In genomic region chrX:154730271-154730883, GRCh38 we compare ENCODE assay signal across 10 cellular contexts. TPM values are rescaled to one million over a fixed set of nuclear protein-coding genes. Genes with fewer than 3 reads are reported as not detected.
A peak's percentile ranks its signal among the peaks of the same experiment; 100 is the strongest.
DNase-seq lines count a peak whose midpoint lies in the region; ATAC-seq, FAIRE-seq and TF ChIP-seq lines count a peak whose summit lies in the region.
"Had no signal": no experiment of that assay in that cellular context is flagged by ENCODE, and none has a peak within 500 bp of the region (broad histone marks: within the 10 kb centered on the region; RNA-seq: fewer than 3 reads in every experiment).

No MANE protein-coding gene starts in this region.

- H3K9me3 ChIP-seq in A549: no peaks in the 10 kb centered on the region
- no peaks in the 10 kb centered on the region for H3K9me3 ChIP-seq in muscle layer of colon (ENCODE audit: low read length)

- H3K4me2 ChIP-seq in A549: peak overlapping the region; percentile 35

- H3K4me3 ChIP-seq in A549: no peak overlapping the region
- H3K4me3 ChIP-seq in muscle layer of colon (ENCODE audit: low read depth in 1 of 2, low read length in 2 of 2): no peak overlapping the region

- H3K4me1 ChIP-seq in A549: peaks cover 53% of the 10 kb centered on the region
- peaks cover 84% of the 10 kb centered on the region for H3K4me1 ChIP-seq in muscle layer of colon (ENCODE audit: insufficient read depth, low read length)

- CTCF ChIA-PET in A549 (lab: Yijun Ruan, JAX): interaction anchor here (2.6 kb wide), 1 partner anchor 19 kb away, joined by 20 read pairs; the partner anchor contains the start of gene GAB3

- H3K27ac ChIP-seq in A549 (peak overlapping the region in 1 of 2 experiments; percentile 38; a peak in 1 of 6 replicates), muscle layer of colon (ENCODE audit: low read depth, low read length) (peak overlapping the region; percentile 35)

- no peaks in the 10 kb centered on the region for H3K9me3 Mint-ChIP-seq in effector memory CD8-positive, alpha-beta T cell

- POLR2A ChIA-PET in A549 (lab: Yijun Ruan, JAX): no interaction called here

- no peaks in the 10 kb centered on the region for H3K27me3 ChIP-seq in muscle layer of colon (ENCODE audit: control insufficient read depth in 1 of 2, insufficient read depth in 2 of 2, low read length in 2 of 2)

- no peak for TF ChIP-seq CTCF in A549 (IDR thresholded peaks at IDR 0.05)

- no peak overlapping the region for H3K9ac ChIP-seq in muscle layer of colon (ENCODE audit: low read length)

- peak overlapping the region; percentile 96 for H3K27ac Mint-ChIP-seq in effector memory CD8-positive, alpha-beta T cell
- H3K27ac Mint-ChIP-seq: activated naive CD4-positive, alpha-beta T cell treated with anti-CD3 and anti-CD28 coated beads, Interleukin-2, amount 50 U/mL, for 72 hours had no signal

- TF ChIP-seq RAD21 in A549 (conservative IDR thresholded peaks at IDR 0.05 in 1 of 2, IDR thresholded peaks at IDR 0.05 in 1 of 2): no peak

- H3K4me3 Mint-ChIP-seq in effector memory CD8-positive, alpha-beta T cell: peak overlapping the region; percentile 80 to 84

- peaks cover 19% of the 10 kb centered on the region for H3K36me3 Mint-ChIP-seq in effector memory CD8-positive, alpha-beta T cell (ENCODE audit: insufficient read depth)
- H3K36me3 Mint-ChIP-seq: activated naive CD4-positive, alpha-beta T cell treated with anti-CD3 and anti-CD28 coated beads, Interleukin-2, amount 50 U/mL, for 72 hours had no signal

- 32% methylated on average over 6 of the region's 6 CpGs for WGBS in A549 (ENCODE audit: missing lambda C conversion rate)

- no peaks in the 10 kb centered on the region for H3K27me3 Mint-ChIP-seq in effector memory CD8-positive, alpha-beta T cell

- no peaks in the 10 kb centered on the region for H3K36me3 ChIP-seq in muscle layer of colon (ENCODE audit: insufficient read depth, low read length)

- FAIRE-seq in A549 (lab: Jason Lieb, UNC): no peak
- FAIRE-seq: keratinocyte had no signal

- H3K4me1 Mint-ChIP-seq in effector memory CD8-positive, alpha-beta T cell (ENCODE audit: low read depth in 2 of 2): peaks cover 72 to 77% of the 10 kb centered on the region in 2 donors

- no peak for TF ChIP-seq POLR2A in A549 (IDR thresholded peaks at IDR 0.05; ENCODE audit: low read length)

- ATAC-seq in A549 (no peak), HG03521 (IDR thresholded peaks at IDR 0.05; ENCODE audit: unreplicated experiment) (no peak)
- no peak for ATAC-seq in effector memory CD8-positive, alpha-beta T cell (replicated peaks)
- ATAC-seq: activated naive CD4-positive, alpha-beta T cell treated with anti-CD3 and anti-CD28 coated beads, Interleukin-2, amount 50 U/mL, for 72 hours had no signal

- no peak for DNase-seq in A549 (ENCODE audit: low read depth in 1 of 2, low spot score in 1 of 2)
- DNase-seq in NCI-H226: peak; percentile 49
- DNase-seq in effector memory CD8-positive, alpha-beta T cell: no peak
- DNase-seq in activated CD4-positive, alpha-beta T cell treated with anti-CD3 and anti-CD28 coated beads, Interleukin-2, amount 50 U/mL, for 1 hour: no peak
- no peak for DNase-seq in effector CD8-positive, alpha-beta T cell (lab: John Stamatoyannopoulos, UW)
- no peak for DNase-seq in activated CD4-positive, alpha-beta T cell treated with anti-CD3 and anti-CD28 coated beads, Interleukin-2, amount 50 U/mL, for 48 hours

- no peak for TF ChIP-seq EP300 in A549 (IDR thresholded peaks at IDR 0.05)

TF ChIP-seq in A549, 52 proteins besides CTCF, POLR2A, EP300 and RAD21:
- TF ChIP-seq FOSB (CRISPR knock-in tag; IDR thresholded peaks at IDR 0.05) (no peak), CEBPB (IDR thresholded peaks at IDR 0.05) (no peak), POLR2AphosphoS2 (conservative IDR thresholded peaks at IDR 0.05; ENCODE audit: low read length) (no peak), JUN (IDR thresholded peaks at IDR 0.05) (no peak), SREBF2 (IDR thresholded peaks at IDR 0.05) (no peak), NR3C1 (IDR thresholded peaks at IDR 0.05) (no peak), ELK1 (IDR thresholded peaks at IDR 0.05; ENCODE audit: low read depth, low read length) (no peak), HMGXB4 (CRISPR knock-in tag; IDR thresholded peaks at IDR 0.05; ENCODE audit: borderline replicate concordance) (no peak), HEYL (CRISPR knock-in tag; IDR thresholded peaks at IDR 0.05) (no peak), BHLHE40 (IDR thresholded peaks at IDR 0.05; ENCODE audit: low read depth, low read length) (no peak), MYC (IDR thresholded peaks at IDR 0.05; ENCODE audit: borderline replicate concordance, low read length) (no peak), JUNB (IDR thresholded peaks at IDR 0.05) (no peak), RFX5 (IDR thresholded peaks at IDR 0.05) (no peak)
- TF ChIP-seq, protein P1, sequence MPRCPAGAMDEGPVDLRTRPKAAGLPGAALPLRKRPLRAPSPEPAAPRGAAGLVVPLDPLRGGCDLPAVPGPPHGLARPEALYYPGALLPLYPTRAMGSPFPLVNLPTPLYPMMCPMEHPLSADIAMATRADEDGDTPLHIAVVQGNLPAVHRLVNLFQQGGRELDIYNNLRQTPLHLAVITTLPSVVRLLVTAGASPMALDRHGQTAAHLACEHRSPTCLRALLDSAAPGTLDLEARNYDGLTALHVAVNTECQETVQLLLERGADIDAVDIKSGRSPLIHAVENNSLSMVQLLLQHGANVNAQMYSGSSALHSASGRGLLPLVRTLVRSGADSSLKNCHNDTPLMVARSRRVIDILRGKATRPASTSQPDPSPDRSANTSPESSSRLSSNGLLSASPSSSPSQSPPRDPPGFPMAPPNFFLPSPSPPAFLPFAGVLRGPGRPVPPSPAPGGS (IDR thresholded peaks at IDR 0.05): no peak
TF ChIP-seq in A549: peak in this region for 0.

RNA-seq across cellular contexts. Expression of gene GAB3, which starts 20.5 kb away (rescaled TPM):
- polyA plus RNA-seq in A549 (2011; rRNA removed) (0.39 and 0.56 TPM in 2 replicates), A549 (2017; fragmentation: RNase III; extraction: RNeasy Plus Mini Kit Qiagen cat#74134 plus additional on column Dnase treatment) (0.13 to 0.21 TPM (median 0.15 TPM) in 3 replicates)
- 0.12 and 0.19 TPM in 2 replicates for polyA plus RNA-seq in A549 (2012; cell fraction: cytosol; rRNA removed)
- polyA plus RNA-seq in A549 (2012; cell fraction: nucleus; rRNA removed): 0.56 and 0.72 TPM in 2 replicates
- polyA minus RNA-seq in A549 (2011; rRNA and poly(A)+ RNA removed): 0.58 and 0.99 TPM in 2 replicates

RNA-seq across cellular contexts. Expression of gene DKC1, which starts 32.3 kb away (rescaled TPM):
- 137 and 209 TPM in 2 replicates for polyA plus RNA-seq in A549 (2011; rRNA removed)
- 88.4 and 101 TPM in 2 replicates for polyA plus RNA-seq in A549 (2012; cell fraction: cytosol; rRNA removed)
- polyA plus RNA-seq in A549 (2012; cell fraction: nucleus; rRNA removed): 65.4 and 111 TPM in 2 replicates
- polyA plus RNA-seq in A549 (2017; fragmentation: RNase III; extraction: RNeasy Plus Mini Kit Qiagen cat#74134 plus additional on column Dnase treatment): 165 to 190 TPM (median 166 TPM) in 3 replicates
- 113 and 122 TPM in 2 replicates for polyA minus RNA-seq in A549 (2011; rRNA and poly(A)+ RNA removed)
